In genomic region chr11:77191823-77192495, GRCh38 we compare ENCODE assay signal across 8 cellular contexts.
DNase-seq lines count a peak whose midpoint lies in the region; ATAC-seq and TF ChIP-seq lines count a peak whose summit lies in the region.

No MANE protein-coding gene starts in this region.

- in situ Hi-C loops in GM13976 (cut with MboI; ENCODE audit: low sequenced_read_pairs, unreplicated experiment): loop anchor here (25.0 kb wide), 1 partner anchor 370 kb away; no protein-coding TSS in a partner anchor

- H3K27ac ChIP-seq in 22Rv1: peak overlapping the region; percentile 56

- ATAC-seq in HG02840 (IDR thresholded peaks at IDR 0.05; ENCODE audit: low FRiP score, unreplicated experiment) (no peak), GM21529 (IDR thresholded peaks at IDR 0.05; ENCODE audit: unreplicated experiment) (no peak)

- peak; percentile 77 for DNase-seq in GM13976 (ENCODE audit: low spot score)
- peak; percentile 94 for DNase-seq in NCI-H69 (lab: John Stamatoyannopoulos, UW)
- peak; percentile 49 for DNase-seq in activated T-cell treated with anti-CD3 and anti-CD28 coated beads, Interleukin-2, amount 50 U/mL, for 1 hour
- DNase-seq in germinal center (ENCODE audit: low spot score): peak; percentile 70
- DNase-seq in stimulated activated CD4-positive, alpha-beta T cell treated with anti-CD3 and anti-CD28 coated beads, Interleukin-12 subunit alpha, Interleukin-12 subunit beta, amount 100 ng/mL, for 24 hours (ENCODE audit: low read depth in 2 of 2): peak; percentile 31 to 54

- peak; percentile 98 for TF ChIP-seq CTCF in 22Rv1 (IDR thresholded peaks at IDR 0.05)
- TF ChIP-seq CTCF in GM13976 (IDR thresholded peaks at IDR 0.05; ENCODE audit: borderline replicate concordance, control extremely low read depth, extremely low read depth, insufficient read depth, missing control alignments): peak; percentile 1

Comparison
In these comparisons a context has a peak if more than half of its experiments do, and no peak if none do; other contexts are left out.
1. DNase-seq: peak in every context shown above with its lines; median percentile 94 in NCI-H69; 77 in GM13976; 70 in germinal center; 49 in activated T-cell treated with anti-CD3 and anti-CD28 coated beads, Interleukin-2, amount 50 U/mL, for 1 hour; 42 in stimulated activated CD4-positive, alpha-beta T cell treated with anti-CD3 and anti-CD28 coated beads, Interleukin-12 subunit alpha, Interleukin-12 subunit beta, amount 100 ng/mL, for 24 hours.